In the genomic region with DNA sequence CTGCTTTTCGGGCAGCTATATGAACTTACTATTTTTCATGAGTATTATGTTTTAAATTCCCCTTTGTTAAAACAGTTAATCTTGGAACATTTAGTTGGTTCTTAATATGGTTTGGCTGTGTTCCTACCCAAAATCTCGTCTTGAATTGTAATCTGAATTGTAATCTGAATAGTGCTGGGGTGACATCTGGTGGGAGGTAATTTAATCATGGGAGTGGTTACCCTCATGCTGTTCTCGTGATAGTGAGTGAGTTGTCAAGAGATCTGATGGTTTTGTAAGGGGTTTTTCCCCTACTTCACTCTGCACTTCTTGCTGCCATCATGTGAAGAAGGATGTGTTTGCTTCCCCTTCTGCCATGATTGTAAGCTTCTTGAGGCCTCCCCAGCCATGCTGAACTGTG, we compare ENCODE assay signal across 18 cellular contexts.
A peak's percentile ranks its signal among the peaks of the same experiment; 100 is the strongest.
DNase-seq lines count a peak whose midpoint lies in the region; ATAC-seq and TF ChIP-seq lines count a peak whose summit lies in the region.
"Had no signal": no experiment of that assay in that cellular context is flagged by ENCODE, and none has a peak within 500 bp of the region (broad histone marks: within the 10 kb centered on the region; RNA-seq: fewer than 3 reads in every experiment).

No MANE protein-coding gene starts in this region.

- H3K4me3 ChIP-seq in SK-N-SH (ENCODE audit: low read depth in 2 of 2, low read length in 1 of 2) (no peak overlapping the region), prostate gland (no peak overlapping the region)
- H3K4me3 ChIP-seq: BLaER1 treated with 17β-estradiol and CSF1 and Interleukin-3, amounts not matched to agents 10 nM and 100 nM; K562 had no signal

- no peak for ATAC-seq in SK-N-SH treated with all-trans-retinoic acid at 6 μM for 48 hours
- ATAC-seq in HG03135 (IDR thresholded peaks at IDR 0.05; ENCODE audit: unreplicated experiment): no peak
- ATAC-seq: K562 had no signal

- TF ChIP-seq CTCF in SK-N-SH (IDR thresholded peaks at IDR 0.05): 0 out of 2 replicates have a peak, but pooled peaks have one; percentile 11
- no peak for TF ChIP-seq CTCF in brain (conservative IDR thresholded peaks at IDR 0.05)
- TF ChIP-seq CTCF in osteocyte (IDR thresholded peaks at IDR 0.05): no peak
- TF ChIP-seq CTCF in prostate gland (IDR thresholded peaks at IDR 0.05): no peak

- intact Hi-C loops in prostate gland (cut with DNase I): no loop called here

- no peak for TF ChIP-seq POLR2A in prostate gland (IDR thresholded peaks at IDR 0.05)

- H3K27me3 ChIP-seq in SK-N-SH (ENCODE audit: insufficient read depth) (no peaks in the 10 kb centered on the region; the same call in 1 of the 2 replicates), prostate gland (replicated peaks; ENCODE audit: insufficient read depth) (no peaks in the 10 kb centered on the region)
- H3K27me3 ChIP-seq: BLaER1 treated with 17β-estradiol and CSF1 and Interleukin-3, amounts not matched to agents 10 nM and 100 nM had no signal

- no peak overlapping the region for H2AFZ ChIP-seq in SK-N-SH (ENCODE audit: low read depth)

- CTCF ChIA-PET in SK-N-SH (lab: Yijun Ruan, JAX): no interaction called here

- DNase-seq in SK-N-SH (no peak), NCI-H2171 (lab: John Stamatoyannopoulos, UW) (peak; percentile 3), osteocyte (ENCODE audit: extremely low spot score, unreplicated experiment) (no peak), NCI-H1930 (lab: John Stamatoyannopoulos, UW) (no peak), prostate gland (ENCODE audit: low spot score) (no peak)
- DNase-seq: CD8-positive, alpha-beta memory T cell; GOT3; NCI-H1436; NCI-H526; RPMI8226; SIG-M5 had no signal

- H3K9me3 Mint-ChIP-seq in brain (no peaks in the 10 kb centered on the region), osteocyte (ENCODE audit: unreplicated experiment) (no peaks in the 10 kb centered on the region)
- H3K9me3 Mint-ChIP-seq: T-helper 2 cell treated with Interferon-gamma antibody and Interleukin-4, amounts not matched to agents 5 μg/mL and 100 μg/mL, for 36 hours had no signal

- H3K36me3 Mint-ChIP-seq in brain: no peaks in the 10 kb centered on the region
- H3K36me3 Mint-ChIP-seq in osteocyte (ENCODE audit: unreplicated experiment): no peaks in the 10 kb centered on the region
- H3K36me3 Mint-ChIP-seq: CD8-positive, alpha-beta memory T cell had no signal

- no peak for TF ChIP-seq EP300 in SK-N-SH (IDR thresholded peaks at IDR 0.05; ENCODE audit: borderline replicate concordance in 1 of 2, low read depth in 1 of 2, low read length in 1 of 2)

- H3K9me3 ChIP-seq in SK-N-SH (no peaks in the 10 kb centered on the region), prostate gland (no peaks in the 10 kb centered on the region)
- H3K9me3 ChIP-seq: BLaER1 treated with 17β-estradiol and CSF1 and Interleukin-3, amounts not matched to agents 10 nM and 100 nM had no signal

- H3K4me2 ChIP-seq in SK-N-SH: no peak overlapping the region
- H3K4me2 ChIP-seq: BLaER1 treated with 17β-estradiol and CSF1 and Interleukin-3, amounts not matched to agents 10 nM and 100 nM had no signal

- no peaks in the 10 kb centered on the region for H3F3A ChIP-seq in SK-N-SH (replicated peaks; ENCODE audit: insufficient read depth)

- H3K27me3 Mint-ChIP-seq in brain (no peaks in the 10 kb centered on the region), osteocyte (ENCODE audit: unreplicated experiment) (peaks cover 22% of the 10 kb centered on the region)

- no peaks in the 10 kb centered on the region for H3K79me2 ChIP-seq in SK-N-SH (ENCODE audit: insufficient read depth)

- H3K4me1 ChIP-seq in SK-N-SH (ENCODE audit: control insufficient read depth in 1 of 2, insufficient read depth in 2 of 2, low read depth in 1 of 2, low read length in 1 of 2): peaks cover 0 to 10% of the 10 kb centered on the region in 2 experiments; a peak in 2 of 4 replicates
- no peaks in the 10 kb centered on the region for H3K4me1 ChIP-seq in prostate gland (replicated peaks)
- H3K4me1 ChIP-seq: BLaER1 treated with 17β-estradiol and CSF1 and Interleukin-3, amounts not matched to agents 10 nM and 100 nM had no signal

- H3K27ac ChIP-seq in SK-N-SH (ENCODE audit: low read depth in 2 of 2, low read length in 1 of 2) (no peak overlapping the region), prostate gland (no peak overlapping the region)
- H3K27ac ChIP-seq: BLaER1 treated with 17β-estradiol and CSF1 and Interleukin-3, amounts not matched to agents 10 nM and 100 nM; HL-60 had no signal

- 10% methylated on average over 3 of the region's 3 CpGs for WGBS in SK-N-SH (ENCODE audit: low lambda C conversion rate)
- WGBS in prostate gland: 24% methylated on average over 3 of the region's 3 CpGs

- H3K4me3 Mint-ChIP-seq in brain (peak overlapping the region in 3 of 5 experiments; percentile 14 to 80 (median 47)), osteocyte (ENCODE audit: unreplicated experiment) (no peak overlapping the region)
- H3K4me3 Mint-ChIP-seq: CD8-positive, alpha-beta memory T cell; T-helper 2 cell treated with Interferon-gamma antibody and Interleukin-4, amounts not matched to agents 5 μg/mL and 100 μg/mL, for 36 hours had no signal

- H3K36me3 ChIP-seq in SK-N-SH (replicated peaks in 1 of 2; ENCODE audit: control insufficient read depth in 1 of 2, insufficient read depth in 2 of 2, low read length in 1 of 2): no peaks in the 10 kb centered on the region
- no peaks in the 10 kb centered on the region for H3K36me3 ChIP-seq in prostate gland
- H3K36me3 ChIP-seq: BLaER1 treated with 17β-estradiol and CSF1 and Interleukin-3, amounts not matched to agents 10 nM and 100 nM had no signal

- no peaks in the 10 kb centered on the region for H3K9me2 ChIP-seq in SK-N-SH

- no peak for TF ChIP-seq RAD21 in SK-N-SH (IDR thresholded peaks at IDR 0.05; ENCODE audit: low read length)

- H3K27ac Mint-ChIP-seq in brain: peak overlapping the region; percentile 44 to 91 (median 60)
- no peak overlapping the region for H3K27ac Mint-ChIP-seq in osteocyte (ENCODE audit: unreplicated experiment)
- H3K27ac Mint-ChIP-seq: CD8-positive, alpha-beta memory T cell; T-helper 2 cell treated with Interferon-gamma antibody and Interleukin-4, amounts not matched to agents 5 μg/mL and 100 μg/mL, for 36 hours had no signal

- H3K4me1 Mint-ChIP-seq in brain: peaks cover 75% of the 10 kb centered on the region
- H3K4me1 Mint-ChIP-seq in osteocyte (ENCODE audit: unreplicated experiment): no peaks in the 10 kb centered on the region
- H3K4me1 Mint-ChIP-seq: CD8-positive, alpha-beta memory T cell had no signal

- H3K9ac ChIP-seq in SK-N-SH: no peak overlapping the region
- H3K9ac ChIP-seq: BLaER1 treated with 17β-estradiol and CSF1 and Interleukin-3, amounts not matched to agents 10 nM and 100 nM had no signal

- POLR2A ChIA-PET in SK-N-SH (lab: Yijun Ruan, JAX): no interaction called here

- H4K20me1 ChIP-seq in SK-N-SH (ENCODE audit: insufficient read depth): no peaks in the 10 kb centered on the region
- H4K20me1 ChIP-seq: BLaER1 treated with 17β-estradiol and CSF1 and Interleukin-3, amounts not matched to agents 10 nM and 100 nM had no signal

TF ChIP-seq in SK-N-SH, 30 proteins besides CTCF, POLR2A, EP300 and RAD21 (continues in another document):
- no peak for TF ChIP-seq FOXM1 (IDR thresholded peaks at IDR 0.05; ENCODE audit: low read depth)
- TF ChIP-seq MEF2A (IDR thresholded peaks at IDR 0.05; ENCODE audit: borderline replicate concordance, low read depth): no peak
- no peak for TF ChIP-seq RCOR1 (IDR thresholded peaks at IDR 0.05; ENCODE audit: low read length)
- TF ChIP-seq CHD2 (IDR thresholded peaks at IDR 0.05; ENCODE audit: low read length, partially characterized antibody): no peak
- no peak for TF ChIP-seq POLR2AphosphoS5 (IDR thresholded peaks at IDR 0.05; ENCODE audit: low read depth, low read length)
- TF ChIP-seq RFX5 (IDR thresholded peaks at IDR 0.05; ENCODE audit: low read length): no peak
- no peak for TF ChIP-seq FOSL2 (IDR thresholded peaks at IDR 0.05; ENCODE audit: borderline replicate concordance, low read depth)
- no peak for TF ChIP-seq YY1 (IDR thresholded peaks at IDR 0.05; ENCODE audit: low read depth)
- TF ChIP-seq, protein P1, sequence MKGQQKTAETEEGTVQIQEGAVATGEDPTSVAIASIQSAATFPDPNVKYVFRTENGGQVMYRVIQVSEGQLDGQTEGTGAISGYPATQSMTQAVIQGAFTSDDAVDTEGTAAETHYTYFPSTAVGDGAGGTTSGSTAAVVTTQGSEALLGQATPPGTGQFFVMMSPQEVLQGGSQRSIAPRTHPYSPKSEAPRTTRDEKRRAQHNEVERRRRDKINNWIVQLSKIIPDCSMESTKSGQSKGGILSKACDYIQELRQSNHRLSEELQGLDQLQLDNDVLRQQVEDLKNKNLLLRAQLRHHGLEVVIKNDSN (IDR thresholded peaks at IDR 0.05; ENCODE audit: borderline replicate concordance, low read depth): no peak
- no peak for TF ChIP-seq SIN3A (IDR thresholded peaks at IDR 0.05; ENCODE audit: borderline replicate concordance, low read depth, low read length)

TF ChIP-seq in SK-N-SH treated with all-trans-retinoic acid at 6 μM for 48 hours, 23 proteins besides CTCF, POLR2A, EP300 and RAD21:
- TF ChIP-seq BACH2 (CRISPR knock-in tag; IDR thresholded peaks at IDR 0.05; ENCODE audit: borderline replicate concordance) (no peak), GLIS3 (CRISPR knock-in tag; IDR thresholded peaks at IDR 0.05) (no peak), ESRRG (CRISPR knock-in tag; IDR thresholded peaks at IDR 0.05) (no peak), ARNTL (CRISPR knock-in tag; IDR thresholded peaks at IDR 0.05; ENCODE audit: borderline replicate concordance, low read depth) (no peak), ZFP30 (CRISPR knock-in tag; IDR thresholded peaks at IDR 0.05) (no peak)
- TF ChIP-seq, protein P2, sequence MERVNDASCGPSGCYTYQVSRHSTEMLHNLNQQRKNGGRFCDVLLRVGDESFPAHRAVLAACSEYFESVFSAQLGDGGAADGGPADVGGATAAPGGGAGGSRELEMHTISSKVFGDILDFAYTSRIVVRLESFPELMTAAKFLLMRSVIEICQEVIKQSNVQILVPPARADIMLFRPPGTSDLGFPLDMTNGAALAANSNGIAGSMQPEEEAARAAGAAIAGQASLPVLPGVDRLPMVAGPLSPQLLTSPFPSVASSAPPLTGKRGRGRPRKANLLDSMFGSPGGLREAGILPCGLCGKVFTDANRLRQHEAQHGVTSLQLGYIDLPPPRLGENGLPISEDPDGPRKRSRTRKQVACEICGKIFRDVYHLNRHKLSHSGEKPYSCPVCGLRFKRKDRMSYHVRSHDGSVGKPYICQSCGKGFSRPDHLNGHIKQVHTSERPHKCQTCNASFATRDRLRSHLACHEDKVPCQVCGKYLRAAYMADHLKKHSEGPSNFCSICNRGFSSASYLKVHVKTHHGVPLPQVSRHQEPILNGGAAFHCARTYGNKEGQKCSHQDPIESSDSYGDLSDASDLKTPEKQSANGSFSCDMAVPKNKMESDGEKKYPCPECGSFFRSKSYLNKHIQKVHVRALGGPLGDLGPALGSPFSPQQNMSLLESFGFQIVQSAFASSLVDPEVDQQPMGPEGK (CRISPR knock-in tag; IDR thresholded peaks at IDR 0.05; ENCODE audit: borderline replicate concordance): no peak
